16 cellular contexts compared by ENCODE assay signal in the genomic region with DNA sequence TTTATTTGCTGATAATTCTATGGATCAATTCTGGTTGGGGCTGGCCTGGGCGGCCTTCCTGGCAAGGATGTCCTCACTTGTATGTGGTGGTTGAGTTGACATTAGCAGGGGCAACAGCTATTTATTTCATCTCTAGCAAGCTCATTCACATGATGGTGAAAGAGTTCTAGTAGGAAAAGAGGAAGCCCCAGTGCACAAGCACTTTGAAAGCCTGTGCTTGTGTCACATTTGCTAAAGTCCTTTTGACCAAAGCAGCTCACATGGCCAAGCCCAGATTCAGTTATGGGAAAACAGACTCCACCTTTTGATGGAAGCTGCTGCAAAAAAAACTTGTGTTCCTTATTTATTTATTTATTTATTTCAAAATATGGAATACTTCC. TPM values are rescaled to one million over a fixed set of nuclear protein-coding genes. Genes with fewer than 3 reads are reported as not detected.
DNase-seq lines count a peak whose midpoint lies in the region; TF ChIP-seq lines count a peak whose summit lies in the region.
"Had no signal": no experiment of that assay in that cellular context is flagged by ENCODE, and none has a peak within 500 bp of the region (broad histone marks: within the 10 kb centered on the region; RNA-seq: fewer than 3 reads in every experiment).

No MANE protein-coding gene starts in this region.

- TF ChIP-seq CTCF in HL-60 (IDR thresholded peaks at IDR 0.05; ENCODE audit: insufficient read depth, low read length) (no peak), neural progenitor cell (IDR thresholded peaks at IDR 0.05) (no peak)

- peaks cover 2% of the 10 kb centered on the region for H3K27me3 Mint-ChIP-seq in neural progenitor cell (ENCODE audit: insufficient read depth, low read depth)
- H3K27me3 Mint-ChIP-seq in activated T-helper 2 cell treated with anti-CD3 and anti-CD28 coated beads, Interferon-gamma antibody, Interleukin-2, Interleukin-4, amounts not matched to agents 10 μg/mL and 5 μg/mL and 100 μg/mL, durations not matched to agents 14 hours and 24 hours and 36 hours (ENCODE audit: low read depth) = no peaks in the 10 kb centered on the region

- H3K36me3 Mint-ChIP-seq in neural progenitor cell = peaks cover 13% of the 10 kb centered on the region
- H3K36me3 Mint-ChIP-seq in activated T-helper 2 cell treated with anti-CD3 and anti-CD28 coated beads, Interferon-gamma antibody, Interleukin-2, Interleukin-4, amounts not matched to agents 10 μg/mL and 5 μg/mL and 100 μg/mL, durations not matched to agents 14 hours and 24 hours and 36 hours (ENCODE audit: low read depth) = peaks cover 21% of the 10 kb centered on the region

- H3K79me2 ChIP-seq in neural progenitor cell (ENCODE audit: low read depth) = peaks cover 89% of the 10 kb centered on the region

- no peak overlapping the region for H3K9ac ChIP-seq in neural progenitor cell

- no peak overlapping the region for H2AFZ ChIP-seq in neural progenitor cell (replicated peaks)

- H3K9me3 ChIP-seq in neural progenitor cell (ENCODE audit: low read depth) = no peaks in the 10 kb centered on the region

- peak overlapping the region; percentile 1 for H3K4me2 ChIP-seq in neural progenitor cell

- no peaks in the 10 kb centered on the region for H3K27me3 ChIP-seq in HL-60 (ENCODE audit: insufficient read depth, poor library complexity, severe bottlenecking)
- H3K27me3 ChIP-seq in neural progenitor cell = no peaks in the 10 kb centered on the region

- H3K4me3 Mint-ChIP-seq in neural progenitor cell = no peak overlapping the region
- no peak overlapping the region for H3K4me3 Mint-ChIP-seq in activated T-helper 2 cell treated with anti-CD3 and anti-CD28 coated beads, Interferon-gamma antibody, Interleukin-2, Interleukin-4, amounts not matched to agents 10 μg/mL and 5 μg/mL and 100 μg/mL, durations not matched to agents 14 hours and 24 hours and 36 hours (ENCODE audit: low read depth)
- H3K4me3 Mint-ChIP-seq: H9 had no signal

- H3K4me3 ChIP-seq in HL-60 (replicated peaks; ENCODE audit: insufficient read depth, low read length) (no peak overlapping the region), neural progenitor cell (no peak overlapping the region)

- intact Hi-C loops in activated T-helper 2 cell treated with anti-CD3 and anti-CD28 coated beads, Interferon-gamma antibody, Interleukin-2, Interleukin-4, amounts not matched to agents 10 μg/mL and 5 μg/mL and 100 μg/mL, durations not matched to agents 14 hours and 24 hours and 36 hours (cut with micrococcal nuclease) = no loop called here

- DNase-seq in HL-60 (ENCODE audit: low read depth in 1 of 2, low spot score in 1 of 2) = peak in 1 of 2 experiments; percentile 77
- peak; percentile 80 for DNase-seq in MV-4-11 (lab: John Stamatoyannopoulos, UW)
- peak; percentile 56 for DNase-seq in SKM-1 treated with dmso at 0.1 percent for 144 hours (lab: John Stamatoyannopoulos, UW; ENCODE audit: unreplicated experiment)
- no peak for DNase-seq in neural progenitor cell (ENCODE audit: low spot score)
- no peak for DNase-seq in NCI-H1694 (lab: John Stamatoyannopoulos, UW)
- DNase-seq in foreskin melanocyte = no peak
- no peak for DNase-seq in activated T-helper 2 cell treated with anti-CD3 and anti-CD28 coated beads, Interferon-gamma antibody, Interleukin-2, Interleukin-4, amounts not matched to agents 10 μg/mL and 5 μg/mL and 100 μg/mL, durations not matched to agents 14 hours and 24 hours and 36 hours (ENCODE audit: low spot score)
- DNase-seq: DMS153, EL, H9, IMR-90, NCI-H1930, NCI-H510A, NCI-H82, RPMI8226, T-helper 1 cell had no signal

- H3K9me3 Mint-ChIP-seq in neural progenitor cell = peaks cover 7% of the 10 kb centered on the region
- peaks cover 12% of the 10 kb centered on the region for H3K9me3 Mint-ChIP-seq in activated T-helper 2 cell treated with anti-CD3 and anti-CD28 coated beads, Interferon-gamma antibody, Interleukin-2, Interleukin-4, amounts not matched to agents 10 μg/mL and 5 μg/mL and 100 μg/mL, durations not matched to agents 14 hours and 24 hours and 36 hours

- H3F3A ChIP-seq in neural progenitor cell (ENCODE audit: low read depth) = no peaks in the 10 kb centered on the region

- peaks cover 17% of the 10 kb centered on the region for H3K4me1 ChIP-seq in neural progenitor cell

- no peak overlapping the region for H3K27ac Mint-ChIP-seq in neural progenitor cell
- H3K27ac Mint-ChIP-seq in activated T-helper 2 cell treated with anti-CD3 and anti-CD28 coated beads, Interferon-gamma antibody, Interleukin-2, Interleukin-4, amounts not matched to agents 10 μg/mL and 5 μg/mL and 100 μg/mL, durations not matched to agents 14 hours and 24 hours and 36 hours = no peak overlapping the region

- peaks cover 2% of the 10 kb centered on the region for H3K4me1 Mint-ChIP-seq in neural progenitor cell
- H3K4me1 Mint-ChIP-seq in activated T-helper 2 cell treated with anti-CD3 and anti-CD28 coated beads, Interferon-gamma antibody, Interleukin-2, Interleukin-4, amounts not matched to agents 10 μg/mL and 5 μg/mL and 100 μg/mL, durations not matched to agents 14 hours and 24 hours and 36 hours (ENCODE audit: low read depth) = peaks cover 2% of the 10 kb centered on the region

- H4K20me1 ChIP-seq in neural progenitor cell (ENCODE audit: low read depth) = peaks cover 41% of the 10 kb centered on the region

- H3K36me3 ChIP-seq in neural progenitor cell = no peaks in the 10 kb centered on the region

- H3K27ac ChIP-seq in HL-60 (replicated peaks) = peak overlapping the region; percentile 1; the same call in 1 of the 2 replicates
- peak overlapping the region; percentile 45 for H3K27ac ChIP-seq in neural progenitor cell

RNA-seq across cellular contexts. Expression of a gene that starts 17.2 kb away (rescaled TPM):
- 33.7 and 54.1 TPM in 2 replicates for total RNA-seq in neural progenitor cell (ENCODE audit: low replicate concordance)
- 26.9 and 28.9 TPM in 2 replicates for total RNA-seq in activated T-helper 2 cell treated with anti-CD3 and anti-CD28 coated beads, Interferon-gamma antibody, Interleukin-2, Interleukin-4, amounts not matched to agents 10 μg/mL and 5 μg/mL and 100 μg/mL, durations not matched to agents 14 hours and 24 hours and 36 hours

Comparison
In these comparisons a context has a peak if more than half of its experiments do, and no peak if none do; other contexts are left out.
1. DNase-seq: peak in MV-4-11 (single experiment) and SKM-1 treated with dmso at 0.1 percent for 144 hours (single experiment); none in neural progenitor cell (single experiment), NCI-H1694 (single experiment), foreskin melanocyte (single experiment) and activated T-helper 2 cell treated with anti-CD3 and anti-CD28 coated beads, Interferon-gamma antibody, Interleukin-2, Interleukin-4, amounts not matched to agents 10 μg/mL and 5 μg/mL and 100 μg/mL, durations not matched to agents 14 hours and 24 hours and 36 hours (single experiment).